ENCODE assay signal across 11 cellular contexts in genomic region chr21:35203093-35204021, GRCh38.
DNase-seq lines count a peak whose midpoint lies in the region; ATAC-seq and TF ChIP-seq lines count a peak whose summit lies in the region.
"Had no signal": no experiment of that assay in that cellular context is flagged by ENCODE, and none has a peak within 500 bp of the region (broad histone marks: within the 10 kb centered on the region; RNA-seq: fewer than 3 reads in every experiment).

No MANE protein-coding gene starts in this region.

- H3K27me3 Mint-ChIP-seq in activated T-cell treated with anti-CD3 and anti-CD28 coated beads, Interleukin-2, amount 50 U/mL, for 72 hours (ENCODE audit: low read depth) = no peaks in the 10 kb centered on the region
- H3K27me3 Mint-ChIP-seq in activated T-cell treated with anti-CD3 and anti-CD28 coated beads, Interleukin-2, amount 50 U/mL, for 4 hours (ENCODE audit: low read depth) = peaks cover under 1% of the 10 kb centered on the region
- H3K27me3 Mint-ChIP-seq in CD4-positive, alpha-beta memory T cell = peaks cover 0 to 1% of the 10 kb centered on the region in 2 donors
- H3K27me3 Mint-ChIP-seq: stimulated activated naive CD8-positive, alpha-beta T cell treated with anti-CD3 and anti-CD28 coated beads, Interleukin-15, amount 100 ng/mL, for 72 hours had no signal

- CTCF ChIA-PET in CD4-positive, alpha-beta memory T cell (lab: Charles Lee; ENCODE audit: partially characterized antibody) = interaction anchor here (0.6 to 2.6 kb wide), 2 partner anchors 152 to 313 kb away, joined by 3 to 11 read pairs; no protein-coding TSS in a partner anchor

- no peak for TF ChIP-seq CTCF in transverse colon (IDR thresholded peaks at IDR 0.05)

- no peak for DNase-seq in activated T-cell treated with anti-CD3 and anti-CD28 coated beads, Interleukin-2, amount 50 U/mL, for 72 hours
- DNase-seq in activated T-cell treated with anti-CD3 and anti-CD28 coated beads, Interleukin-2, amount 50 U/mL, for 4 hours = no peak
- DNase-seq in astrocyte of the hippocampus (ENCODE audit: low read depth, low spot score) = peak; percentile 82
- peak; percentile 95 for DNase-seq in iris pigment epithelial cell (ENCODE audit: low read depth)
- no peak for DNase-seq in transverse colon
- no peak for DNase-seq in CD4-positive, alpha-beta memory T cell
- DNase-seq in DMS53 treated with DMSO at 0.1 percent for 48 hours (lab: John Stamatoyannopoulos, UW; ENCODE audit: unreplicated experiment) = no peak
- DNase-seq: NCI-H1105; stimulated activated naive CD8-positive, alpha-beta T cell treated with anti-CD3 and anti-CD28 coated beads, Interleukin-15, amount 100 ng/mL, for 72 hours had no signal

- peak overlapping the region; percentile 67 to 75 (median 70) for H3K27ac ChIP-seq in transverse colon
- no peak overlapping the region for H3K27ac ChIP-seq in CD4-positive, alpha-beta memory T cell (ENCODE audit: low read depth, low read length)

- no peaks in the 10 kb centered on the region for H3K27me3 ChIP-seq in transverse colon
- H3K27me3 ChIP-seq in CD4-positive, alpha-beta memory T cell (ENCODE audit: insufficient read depth, low read length) = no peaks in the 10 kb centered on the region

- no peak for TF ChIP-seq POLR2A in transverse colon (IDR thresholded peaks at IDR 0.05)

- in situ Hi-C loops in transverse colon (cut with MboI; ENCODE audit: low pct_ligation_motif_present in 1 of 4, low pct_unique_long_range_greater_than_20kb in 1 of 4, low sequenced_read_pairs in 3 of 4) = loop anchor here in 1 of 4 donors (25.0 kb wide), 1 partner anchor 316 kb away; no protein-coding TSS in a partner anchor

- intact Hi-C loops in transverse colon (cut with DNase I; ENCODE audit: low total_unique reads) = no loop called here
- intact Hi-C loops in CD4-positive, alpha-beta memory T cell (cut with micrococcal nuclease) = loop anchor here (1.0 to 2.0 kb wide), 2 partner anchors 153 to 315 kb away; no protein-coding TSS in a partner anchor

- no peaks in the 10 kb centered on the region for H3K36me3 ChIP-seq in transverse colon
- H3K36me3 ChIP-seq in CD4-positive, alpha-beta memory T cell (ENCODE audit: insufficient read depth, low read length) = no peaks in the 10 kb centered on the region

- H3K4me3 ChIP-seq in transverse colon = no peak overlapping the region
- no peak overlapping the region for H3K4me3 ChIP-seq in CD4-positive, alpha-beta memory T cell (ENCODE audit: low read length in 2 of 2)

- peak overlapping the region in 1 of 2 donors; percentile 55 for H3K4me3 Mint-ChIP-seq in activated T-cell treated with anti-CD3 and anti-CD28 coated beads, Interleukin-2, amount 50 U/mL, for 72 hours
- no peak overlapping the region for H3K4me3 Mint-ChIP-seq in activated T-cell treated with anti-CD3 and anti-CD28 coated beads, Interleukin-2, amount 50 U/mL, for 4 hours
- peak overlapping the region in 1 of 8 donors; percentile 3 for H3K4me3 Mint-ChIP-seq in CD4-positive, alpha-beta memory T cell
- H3K4me3 Mint-ChIP-seq: central memory CD8-positive, alpha-beta T cell; stimulated activated naive CD8-positive, alpha-beta T cell treated with anti-CD3 and anti-CD28 coated beads, Interleukin-15, amount 100 ng/mL, for 72 hours had no signal

- peaks cover 65% of the 10 kb centered on the region for H3K4me1 Mint-ChIP-seq in activated T-cell treated with anti-CD3 and anti-CD28 coated beads, Interleukin-2, amount 50 U/mL, for 72 hours (ENCODE audit: low read depth)
- H3K4me1 Mint-ChIP-seq in activated T-cell treated with anti-CD3 and anti-CD28 coated beads, Interleukin-2, amount 50 U/mL, for 4 hours (ENCODE audit: low read depth) = peaks cover 28% of the 10 kb centered on the region
- peaks cover 8 to 20% (median 15%) of the 10 kb centered on the region in 4 donors for H3K4me1 Mint-ChIP-seq in CD4-positive, alpha-beta memory T cell

- no peaks in the 10 kb centered on the region for H3K36me3 Mint-ChIP-seq in activated T-cell treated with anti-CD3 and anti-CD28 coated beads, Interleukin-2, amount 50 U/mL, for 72 hours (ENCODE audit: insufficient read depth in 2 of 2)
- H3K36me3 Mint-ChIP-seq in activated T-cell treated with anti-CD3 and anti-CD28 coated beads, Interleukin-2, amount 50 U/mL, for 4 hours (ENCODE audit: insufficient read depth) = no peaks in the 10 kb centered on the region
- no peaks in the 10 kb centered on the region for H3K36me3 Mint-ChIP-seq in CD4-positive, alpha-beta memory T cell

- no peaks in the 10 kb centered on the region for H3K9me3 Mint-ChIP-seq in activated T-cell treated with anti-CD3 and anti-CD28 coated beads, Interleukin-2, amount 50 U/mL, for 72 hours
- no peaks in the 10 kb centered on the region for H3K9me3 Mint-ChIP-seq in activated T-cell treated with anti-CD3 and anti-CD28 coated beads, Interleukin-2, amount 50 U/mL, for 4 hours
- no peaks in the 10 kb centered on the region for H3K9me3 Mint-ChIP-seq in CD4-positive, alpha-beta memory T cell
- H3K9me3 Mint-ChIP-seq: central memory CD8-positive, alpha-beta T cell; stimulated activated naive CD8-positive, alpha-beta T cell treated with anti-CD3 and anti-CD28 coated beads, Interleukin-15, amount 100 ng/mL, for 72 hours had no signal

- 47 to 53% methylated on average over 10 to 11 of the region's 11 CpGs for WGBS in transverse colon (ENCODE audit: low coverage in 1 of 2), 2 donors

- no peak for TF ChIP-seq EP300 in transverse colon (IDR thresholded peaks at IDR 0.05; ENCODE audit: low read depth)

- peak in 1 of 2 donors; percentile 36 for ATAC-seq in activated T-cell treated with anti-CD3 and anti-CD28 coated beads, Interleukin-2, amount 50 U/mL, for 72 hours (replicated peaks in 1 of 2)
- ATAC-seq in activated T-cell treated with anti-CD3 and anti-CD28 coated beads, Interleukin-2, amount 50 U/mL, for 4 hours = no peak
- ATAC-seq in GM19455 (IDR thresholded peaks at IDR 0.05; ENCODE audit: unreplicated experiment) = no peak
- ATAC-seq: stimulated activated naive CD8-positive, alpha-beta T cell treated with anti-CD3 and anti-CD28 coated beads, Interleukin-15, amount 100 ng/mL, for 72 hours had no signal

- POLR2A ChIA-PET in CD4-positive, alpha-beta memory T cell (lab: Charles Lee; ENCODE audit: partially characterized antibody) = no interaction called here

- peak overlapping the region; percentile 80 for H3K27ac Mint-ChIP-seq in activated T-cell treated with anti-CD3 and anti-CD28 coated beads, Interleukin-2, amount 50 U/mL, for 72 hours
- no peak overlapping the region for H3K27ac Mint-ChIP-seq in CD4-positive, alpha-beta memory T cell
- H3K27ac Mint-ChIP-seq: stimulated activated naive CD8-positive, alpha-beta T cell treated with anti-CD3 and anti-CD28 coated beads, Interleukin-15, amount 100 ng/mL, for 72 hours had no signal

- peaks cover 0 to 26% (median 12%) of the 10 kb centered on the region in 4 donors for H3K4me1 ChIP-seq in transverse colon
- peaks cover 16% of the 10 kb centered on the region for H3K4me1 ChIP-seq in CD4-positive, alpha-beta memory T cell (ENCODE audit: insufficient read depth, low read length)

- H3K9me3 ChIP-seq in transverse colon = no peaks in the 10 kb centered on the region
- no peaks in the 10 kb centered on the region for H3K9me3 ChIP-seq in CD4-positive, alpha-beta memory T cell (ENCODE audit: control insufficient read depth in 1 of 2, low read length in 2 of 2)

Comparison
In these comparisons a context has a peak if more than half of its experiments do, and no peak if none do; other contexts are left out.
1. DNase-seq: peak in astrocyte of the hippocampus (single experiment) and iris pigment epithelial cell (single experiment); none in activated T-cell treated with anti-CD3 and anti-CD28 coated beads, Interleukin-2, amount 50 U/mL, for 72 hours (0 of 2), activated T-cell treated with anti-CD3 and anti-CD28 coated beads, Interleukin-2, amount 50 U/mL, for 4 hours (single experiment), transverse colon (single experiment), CD4-positive, alpha-beta memory T cell (0 of 5) and DMS53 treated with DMSO at 0.1 percent for 48 hours (single experiment).